ENCODE assay signal across 1 cellular context in genomic region chr9:35749515-35750255, GRCh38.
TF ChIP-seq lines count a peak whose summit lies in the region.

No MANE protein-coding gene starts in this region.

TF ChIP-seq in SK-N-SH, 30 proteins besides CTCF, POLR2A, EP300 and RAD21:
- TF ChIP-seq RFX5 (IDR thresholded peaks at IDR 0.05; ENCODE audit: low read length) (no peak), YY1 (IDR thresholded peaks at IDR 0.05; ENCODE audit: low read depth) (peak; percentile 74; the same call in 1 of the 2 replicates)
